Comparison of ENCODE assay signal across 10 cellular contexts in the genomic region with DNA sequence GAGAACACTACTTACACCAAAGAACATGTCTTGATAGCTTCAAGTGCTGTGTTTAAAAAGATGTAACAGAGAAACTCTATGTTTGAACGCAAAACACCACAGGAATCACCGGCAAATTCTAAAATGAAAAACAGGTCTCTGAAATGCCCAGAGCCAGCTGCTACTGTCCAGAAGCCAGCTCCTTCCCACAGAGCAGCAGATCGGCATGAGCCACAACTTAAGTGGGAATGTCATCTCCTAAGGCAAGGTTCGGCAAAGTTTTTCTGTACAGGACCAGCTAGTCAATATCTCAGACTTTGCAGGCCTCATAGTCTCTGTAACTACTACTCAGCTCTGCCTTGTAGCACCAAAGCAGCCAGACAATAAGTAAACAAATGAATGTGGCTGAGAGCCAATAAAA. TPM values are rescaled to one million over a fixed set of nuclear protein-coding genes. Genes with fewer than 3 reads are reported as not detected.
DNase-seq lines count a peak whose midpoint lies in the region; TF ChIP-seq lines count a peak whose summit lies in the region.
"Had no signal": no experiment of that assay in that cellular context is flagged by ENCODE, and none has a peak within 500 bp of the region (broad histone marks: within the 10 kb centered on the region; RNA-seq: fewer than 3 reads in every experiment).

No MANE protein-coding gene starts in this region.

- in situ Hi-C loops in transverse colon (cut with MboI; ENCODE audit: low pct_ligation_motif_present in 1 of 4, low pct_unique_long_range_greater_than_20kb in 1 of 4, low sequenced_read_pairs in 3 of 4): loop anchor here in 1 of 4 donors (25.0 kb wide), 1 partner anchor 94 kb away; no protein-coding TSS in a partner anchor

- H3K27ac ChIP-seq in duodenal mucosa (ENCODE audit: low read depth, low read length) (no peak overlapping the region), transverse colon (peak overlapping the region; percentile 92 to 97 (median 95))
- H3K27ac ChIP-seq: 22Rv1 had no signal

- H3K9ac ChIP-seq in duodenal mucosa (ENCODE audit: low read depth in 1 of 2, low read length in 2 of 2): peak overlapping the region in 1 of 2 donors; percentile 3

- H3K4me1 ChIP-seq in duodenal mucosa (ENCODE audit: control insufficient read depth in 1 of 2, insufficient read depth in 2 of 2, low read length in 2 of 2) (peaks cover 36 to 41% of the 10 kb centered on the region in 2 donors), transverse colon (peaks cover 7 to 77% (median 53%) of the 10 kb centered on the region in 4 donors)

- no peak for TF ChIP-seq EP300 in transverse colon (IDR thresholded peaks at IDR 0.05; ENCODE audit: low read depth)

- no peak for TF ChIP-seq POLR2A in transverse colon (IDR thresholded peaks at IDR 0.05)

- H3K9me3 Mint-ChIP-seq in mesothelial cell of epicardium: no peaks in the 10 kb centered on the region
- H3K9me3 Mint-ChIP-seq in activated CD4-positive, alpha-beta memory T cell treated with anti-CD3 and anti-CD28 coated beads for 36 hours: no peaks in the 10 kb centered on the region

- H3K4me3 Mint-ChIP-seq in mesothelial cell of epicardium: peak overlapping the region; percentile 26
- no peak overlapping the region for H3K4me3 Mint-ChIP-seq in activated CD4-positive, alpha-beta memory T cell treated with anti-CD3 and anti-CD28 coated beads for 36 hours

- DNase-seq in NCI-H1105 treated with DMSO at 0.1 percent for 48 hours (lab: John Stamatoyannopoulos, UW) (peak; percentile 57), NCI-H1105 (lab: John Stamatoyannopoulos, UW) (no peak), mesothelial cell of epicardium (ENCODE audit: low spot score in 2 of 2, unreplicated experiment in 2 of 2) (no peak), transverse colon (no peak), SK-N-DZ (ENCODE audit: low spot score) (no peak)
- no peak for DNase-seq in activated CD4-positive, alpha-beta memory T cell treated with anti-CD3 and anti-CD28 coated beads for 36 hours
- DNase-seq in activated naive CD4-positive, alpha-beta T cell (lab: John Stamatoyannopoulos, UW): no peak
- DNase-seq: NCI-H1092 treated with DMSO at 0.1 percent for 48 hours had no signal

- H3K27me3 ChIP-seq in duodenal mucosa (ENCODE audit: control insufficient read depth in 1 of 2, insufficient read depth in 2 of 2, low read length in 2 of 2) (no peaks in the 10 kb centered on the region), transverse colon (no peaks in the 10 kb centered on the region)

- H3K4me3 ChIP-seq in duodenal mucosa (ENCODE audit: low read depth in 1 of 2, low read length in 2 of 2) (peak overlapping the region; percentile 10 to 44), transverse colon (peak overlapping the region in 2 of 4 donors; percentile 5 to 84)

- H3K36me3 ChIP-seq in duodenal mucosa (ENCODE audit: control insufficient read depth in 1 of 2, insufficient read depth in 2 of 2, low read length in 2 of 2) (no peaks in the 10 kb centered on the region), transverse colon (no peaks in the 10 kb centered on the region)

- peaks cover 49% of the 10 kb centered on the region for H3K4me1 Mint-ChIP-seq in mesothelial cell of epicardium
- peaks cover 8% of the 10 kb centered on the region for H3K4me1 Mint-ChIP-seq in activated CD4-positive, alpha-beta memory T cell treated with anti-CD3 and anti-CD28 coated beads for 36 hours (ENCODE audit: low read depth)

- WGBS in transverse colon (ENCODE audit: low coverage in 1 of 2), 2 donors: 32 to 44% methylated on average over 2 to 4 of the region's 4 CpGs

- POLR2A ChIA-PET in activated CD4-positive, alpha-beta memory T cell treated with anti-CD3 and anti-CD28 coated beads for 36 hours (lab: Charles Lee): no interaction called here

- peaks cover 9% of the 10 kb centered on the region for H3K36me3 Mint-ChIP-seq in mesothelial cell of epicardium
- no peaks in the 10 kb centered on the region for H3K36me3 Mint-ChIP-seq in activated CD4-positive, alpha-beta memory T cell treated with anti-CD3 and anti-CD28 coated beads for 36 hours

- H3K27ac Mint-ChIP-seq in mesothelial cell of epicardium: peak overlapping the region; percentile 77
- no peak overlapping the region for H3K27ac Mint-ChIP-seq in activated CD4-positive, alpha-beta memory T cell treated with anti-CD3 and anti-CD28 coated beads for 36 hours

- no peak for TF ChIP-seq CTCF in mesothelial cell of epicardium (IDR thresholded peaks at IDR 0.05; ENCODE audit: unreplicated experiment)
- TF ChIP-seq CTCF in transverse colon (IDR thresholded peaks at IDR 0.05): no peak

- CTCF ChIA-PET in activated CD4-positive, alpha-beta memory T cell treated with anti-CD3 and anti-CD28 coated beads for 36 hours (lab: Charles Lee): no interaction called here

- H3K27me3 Mint-ChIP-seq in mesothelial cell of epicardium (ENCODE audit: low read depth): no peaks in the 10 kb centered on the region
- peaks cover 15% of the 10 kb centered on the region for H3K27me3 Mint-ChIP-seq in activated CD4-positive, alpha-beta memory T cell treated with anti-CD3 and anti-CD28 coated beads for 36 hours

- intact Hi-C loops in transverse colon (cut with DNase I; ENCODE audit: low total_unique reads): no loop called here
- intact Hi-C loops in activated CD4-positive, alpha-beta memory T cell treated with anti-CD3 and anti-CD28 coated beads for 36 hours (cut with micrococcal nuclease): no loop called here

- H3K9me3 ChIP-seq in duodenal mucosa (ENCODE audit: control insufficient read depth in 1 of 2, low read length in 2 of 2): no peaks in the 10 kb centered on the region
- H3K9me3 ChIP-seq in transverse colon: no peaks in the 10 kb centered on the region

RNA-seq across cellular contexts. Expression of a gene that starts 4.9 kb away (rescaled TPM):
- total RNA-seq in mesothelial cell of epicardium (83.2 to 86.6 TPM (median 86.0 TPM) in 3 replicates), transverse colon (100 to 1,000 TPM in 2 of 4 donors, 10 to 100 TPM in 2; 18.9 to 178 (median 92.0) TPM)
- total RNA-seq in activated CD4-positive, alpha-beta memory T cell treated with anti-CD3 and anti-CD28 coated beads for 36 hours: under 1 TPM; 0.38 to 0.65 TPM
- polyA plus RNA-seq in SK-N-DZ (2014; cell fraction: cytosol; rRNA removed): 17.1 and 19.6 TPM in 2 replicates
- 35.8 and 50.0 TPM in 2 replicates for polyA plus RNA-seq in SK-N-DZ (2014; cell fraction: nucleus; rRNA removed)

Comparison
In these comparisons a context has a peak if more than half of its experiments do, and no peak if none do; other contexts are left out.
1. RNA of a gene that starts 4.9 kb away (total RNA-seq): 18.9 to 178 TPM in transverse colon and 83.2 to 86.6 TPM in mesothelial cell of epicardium; 0.38 to 0.65 TPM in activated CD4-positive, alpha-beta memory T cell treated with anti-CD3 and anti-CD28 coated beads for 36 hours; every median in the first group is over 10 times any median in the second.